In genomic region chr16:89922477-89922883, GRCh38 we compare ENCODE assay signal across 1 cellular context.
TF ChIP-seq lines count a peak whose summit lies in the region.

No MANE protein-coding gene starts in this region.

TF ChIP-seq in K562, 482 proteins besides CTCF, POLR2A, EP300 and RAD21 (continued from another document):
- TF ChIP-seq ATF3 (IDR thresholded peaks at IDR 0.05) (peak; percentile 62), ATF3 (CRISPR knock-in tag; conservative IDR thresholded peaks at IDR 0.05) (no peak), KDM2B (CRISPR knock-in tag; IDR thresholded peaks at IDR 0.05) (no peak), HDAC2 (IDR thresholded peaks at IDR 0.05) (no peak), NCOA6 (IDR thresholded peaks at IDR 0.05) (no peak), KLF16 (IDR thresholded peaks at IDR 0.05) (no peak), TRIM28 (IDR thresholded peaks at IDR 0.05) (no peak), ZNF668 (CRISPR knock-in tag; IDR thresholded peaks at IDR 0.05) (no peak), RBM25 (IDR thresholded peaks at IDR 0.05; ENCODE audit: low read depth, low read length, severe bottlenecking) (no peak), MEIS2 (IDR thresholded peaks at IDR 0.05; ENCODE audit: partially characterized antibody) (no peak), TAF7 (tag; IDR thresholded peaks at IDR 0.05) (no peak), MAFG (tag; conservative IDR thresholded peaks at IDR 0.05) (no peak), ZNF696 (CRISPR knock-in tag; conservative IDR thresholded peaks at IDR 0.05) (no peak), HNRNPLL (IDR thresholded peaks at IDR 0.05; ENCODE audit: low read depth, low read length, poor library complexity, severe bottlenecking) (no peak), ZNF324 (CRISPR knock-in tag; IDR thresholded peaks at IDR 0.05) (no peak), MCM7 (IDR thresholded peaks at IDR 0.05) (no peak), GATA2 (CRISPR knock-in tag; IDR thresholded peaks at IDR 0.05) (no peak), FOXA1 (IDR thresholded peaks at IDR 0.05; ENCODE audit: borderline replicate concordance) (no peak), ZHX1 (conservative IDR thresholded peaks at IDR 0.05; ENCODE audit: low read length) (no peak), HNRNPH1 (optimal IDR thresholded peaks at IDR 0.05; ENCODE audit: low read depth, low read length) (no peak), GABPB1 (CRISPR knock-in tag; IDR thresholded peaks at IDR 0.05) (peak; percentile 61), ZBTB12 (CRISPR knock-in tag; IDR thresholded peaks at IDR 0.05) (no peak), DACH1 (IDR thresholded peaks at IDR 0.05; ENCODE audit: partially characterized antibody) (no peak), NFATC3 (IDR thresholded peaks at IDR 0.05) (no peak), ATF1 (CRISPR knock-in tag; IDR thresholded peaks at IDR 0.05) (no peak), ATF1 (tag; IDR thresholded peaks at IDR 0.05) (no peak), DDX20 (tag; IDR thresholded peaks at IDR 0.05; ENCODE audit: low read depth) (no peak), DIDO1 (tag; IDR thresholded peaks at IDR 0.05; ENCODE audit: low read depth) (no peak), IRF2 (CRISPR knock-in tag; IDR thresholded peaks at IDR 0.05) (no peak), NONO (IDR thresholded peaks at IDR 0.05; ENCODE audit: low read depth in 2 of 2, low read length in 1 of 2) (no peak), SMARCA5 (IDR thresholded peaks at IDR 0.05) (no peak), USF2 (CRISPR knock-in tag; IDR thresholded peaks at IDR 0.05) (no peak), ARHGAP35 (IDR thresholded peaks at IDR 0.05; ENCODE audit: partially characterized antibody) (no peak)
- TF ChIP-seq, protein P1, sequence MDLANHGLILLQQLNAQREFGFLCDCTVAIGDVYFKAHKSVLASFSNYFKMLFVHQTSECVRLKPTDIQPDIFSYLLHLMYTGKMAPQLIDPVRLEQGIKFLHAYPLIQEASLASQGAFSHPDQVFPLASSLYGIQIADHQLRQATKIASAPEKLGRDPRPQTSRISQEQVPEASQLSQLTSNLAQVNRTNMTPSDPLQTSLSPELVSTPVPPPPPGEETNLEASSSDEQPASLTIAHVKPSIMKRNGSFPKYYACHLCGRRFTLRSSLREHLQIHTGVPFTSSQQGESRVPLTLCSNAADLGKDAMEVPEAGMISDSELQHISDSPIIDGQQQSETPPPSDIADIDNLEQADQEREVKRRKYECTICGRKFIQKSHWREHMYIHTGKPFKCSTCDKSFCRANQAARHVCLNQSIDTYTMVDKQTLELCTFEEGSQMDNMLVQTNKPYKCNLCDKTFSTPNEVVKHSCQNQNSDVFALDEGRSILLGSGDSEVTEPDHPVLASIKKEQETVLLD (IDR thresholded peaks at IDR 0.05), result no peak
- TF ChIP-seq, protein P2, sequence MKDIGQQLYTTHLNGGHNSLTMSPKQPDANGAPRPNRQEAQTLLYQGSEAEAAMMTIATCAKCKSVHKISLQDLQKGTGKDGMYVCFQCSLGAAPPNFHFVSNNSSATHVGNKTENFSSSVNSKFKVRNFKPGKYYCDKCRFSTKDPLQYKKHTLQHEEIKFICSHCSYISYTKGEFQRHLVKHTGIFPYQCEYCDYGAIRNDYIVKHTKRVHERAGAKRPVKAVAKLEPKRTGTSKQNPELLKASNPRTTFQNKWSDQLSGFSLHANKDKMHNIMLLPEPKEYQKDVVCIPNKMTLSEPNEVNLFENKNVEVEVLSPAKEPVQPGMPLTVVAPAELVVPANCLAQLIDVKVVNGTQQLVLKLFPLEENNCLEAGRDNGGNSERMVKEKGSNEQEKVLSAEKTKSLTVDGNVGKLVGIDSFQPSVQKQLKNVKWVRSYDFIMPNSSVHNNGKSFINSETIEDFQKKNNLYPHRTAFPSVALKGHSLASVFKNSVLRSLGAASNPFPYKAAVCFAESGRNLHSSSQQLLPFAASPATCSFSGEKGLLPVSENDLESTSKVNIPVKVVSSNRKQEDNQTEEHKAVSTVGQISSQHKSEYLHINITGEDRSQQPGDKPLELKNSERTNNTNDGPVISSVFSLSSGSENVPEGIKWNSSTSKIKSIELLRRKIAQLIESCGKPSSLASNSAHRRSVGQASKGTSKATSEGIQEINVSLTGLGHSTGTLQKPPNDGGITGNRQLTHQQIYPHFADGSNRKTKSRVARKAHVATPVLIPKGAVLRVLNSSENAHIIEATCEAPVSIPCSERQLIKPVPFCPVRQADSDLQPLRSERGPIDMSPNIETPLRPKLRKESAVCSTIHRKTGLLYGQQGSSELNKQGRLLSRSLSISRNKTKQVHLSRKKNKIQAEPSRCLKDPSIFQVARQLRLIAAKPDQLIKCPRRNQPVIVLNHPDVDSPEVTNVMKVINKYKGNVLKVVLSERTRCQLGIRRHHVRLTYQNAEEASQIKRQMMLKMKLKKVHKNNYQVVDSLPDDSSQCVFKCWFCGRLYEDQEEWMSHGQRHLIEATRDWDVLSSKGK (CRISPR knock-in tag; IDR thresholded peaks at IDR 0.05), result no peak
- TF ChIP-seq, protein P3, sequence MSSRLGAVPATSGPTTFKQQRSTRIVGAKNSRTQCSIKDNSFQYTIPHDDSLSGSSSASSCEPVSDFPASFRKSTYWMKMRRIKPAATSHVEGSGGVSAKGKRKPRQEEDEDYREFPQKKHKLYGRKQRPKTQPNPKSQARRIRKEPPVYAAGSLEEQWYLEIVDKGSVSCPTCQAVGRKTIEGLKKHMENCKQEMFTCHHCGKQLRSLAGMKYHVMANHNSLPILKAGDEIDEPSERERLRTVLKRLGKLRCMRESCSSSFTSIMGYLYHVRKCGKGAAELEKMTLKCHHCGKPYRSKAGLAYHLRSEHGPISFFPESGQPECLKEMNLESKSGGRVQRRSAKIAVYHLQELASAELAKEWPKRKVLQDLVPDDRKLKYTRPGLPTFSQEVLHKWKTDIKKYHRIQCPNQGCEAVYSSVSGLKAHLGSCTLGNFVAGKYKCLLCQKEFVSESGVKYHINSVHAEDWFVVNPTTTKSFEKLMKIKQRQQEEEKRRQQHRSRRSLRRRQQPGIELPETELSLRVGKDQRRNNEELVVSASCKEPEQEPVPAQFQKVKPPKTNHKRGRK (tag; IDR thresholded peaks at IDR 0.05), result no peak
